Comparison of ENCODE assay signal across 11 cellular contexts in genomic region chr1:24963099-24963872, GRCh38. TPM values are rescaled to one million over a fixed set of nuclear protein-coding genes. Genes with fewer than 3 reads are reported as not detected.
DNase-seq lines count a peak whose midpoint lies in the region; ATAC-seq and TF ChIP-seq lines count a peak whose summit lies in the region.
"Had no signal": no experiment of that assay in that cellular context is flagged by ENCODE, and none has a peak within 500 bp of the region (broad histone marks: within the 10 kb centered on the region; RNA-seq: fewer than 3 reads in every experiment).

No MANE protein-coding gene starts in this region.

- H3K27me3 ChIP-seq in psoas muscle (ENCODE audit: insufficient read depth in 3 of 3, low read length in 2 of 3) (peaks cover 0 to 28% (median 5%) of the 10 kb centered on the region in 3 donors), SJCRH30 (peaks cover 38% of the 10 kb centered on the region)

- TF ChIP-seq CTCF in GM10266 (IDR thresholded peaks at IDR 0.05; ENCODE audit: control insufficient read depth, insufficient read depth, low read depth, missing control alignments) (peak; percentile 49), HEK293 (tag by site-specific recombination; IDR thresholded peaks at IDR 0.05) (no peak), mucosa of descending colon (IDR thresholded peaks at IDR 0.05) (no peak), psoas muscle (IDR thresholded peaks at IDR 0.05) (no peak)

- H3K4me3 ChIP-seq in HEK293 (ENCODE audit: low read depth, low read length) (no peak overlapping the region), mucosa of descending colon (no peak overlapping the region), psoas muscle (no peak overlapping the region), SJCRH30 (no peak overlapping the region)
- H3K4me3 ChIP-seq: tibial artery had no signal

- ATAC-seq in mucosa of descending colon, result peak; percentile 42
- no peak for ATAC-seq in psoas muscle
- ATAC-seq: Right ventricle myocardium inferior had no signal

- WGBS in psoas muscle, 3 donors, result 59 to 66% (median 66%) methylated on average over 9 of the region's 9 CpGs

- H3K27ac ChIP-seq in HEK293 (ENCODE audit: extremely low read depth, low read depth, low read length) (no peak overlapping the region), psoas muscle (no peak overlapping the region), SJCRH30 (no peak overlapping the region)
- H3K27ac ChIP-seq: tibial artery had no signal

- no peaks in the 10 kb centered on the region for H3K4me1 ChIP-seq in HEK293 (ENCODE audit: control insufficient read depth, insufficient read depth, low read length)
- no peaks in the 10 kb centered on the region for H3K4me1 ChIP-seq in mucosa of descending colon (ENCODE audit: low read depth)
- no peaks in the 10 kb centered on the region for H3K4me1 ChIP-seq in psoas muscle
- no peaks in the 10 kb centered on the region for H3K4me1 ChIP-seq in SJCRH30
- H3K4me1 ChIP-seq: tibial artery had no signal

- H3K36me3 ChIP-seq in HEK293 (ENCODE audit: control insufficient read depth in 2 of 2, insufficient read depth in 1 of 2, low read length in 2 of 2) (no peaks in the 10 kb centered on the region), mucosa of descending colon (ENCODE audit: low read depth) (no peaks in the 10 kb centered on the region), psoas muscle (ENCODE audit: insufficient read depth in 1 of 2, low read depth in 1 of 2) (no peaks in the 10 kb centered on the region), SJCRH30 (no peaks in the 10 kb centered on the region)
- H3K36me3 ChIP-seq: tibial artery had no signal

- CTCF ChIA-PET in HEK293 (lab: Yijun Ruan, JAX), result interaction anchor here (0.5 to 1.5 kb wide), 3 partner anchors 72 to 1424 kb away, joined by 3 to 7 read pairs (median 4); no protein-coding TSS in a partner anchor

- intact Hi-C loops in mucosa of descending colon (cut with DNase I, micrococcal nuclease) (no loop called here), psoas muscle (cut with DNase I) (no loop called here)

- DNase-seq in GM10266 (ENCODE audit: extremely low spot score), result no peak
- peak; percentile 65 for DNase-seq in activated T-cell treated with anti-CD3 and anti-CD28 coated beads, Interleukin-2, amount 50 U/mL, for 1 hour
- peak in 2 of 3 donors; percentile 32 to 49 for DNase-seq in mucosa of descending colon
- no peak for DNase-seq in SKM-1 (lab: John Stamatoyannopoulos, UW; ENCODE audit: unreplicated experiment)
- DNase-seq in psoas muscle, result no peak
- DNase-seq in SJCRH30, result no peak
- DNase-seq in hepatic stellate cell (ENCODE audit: low spot score), result no peak
- DNase-seq: NCI-H1048, tibial artery had no signal

- no peaks in the 10 kb centered on the region for H3K9me3 ChIP-seq in HEK293 (ENCODE audit: control insufficient read depth, insufficient read depth, low read depth, low read length)
- H3K9me3 ChIP-seq in mucosa of descending colon, result no peaks in the 10 kb centered on the region
- H3K9me3 ChIP-seq in psoas muscle, result no peaks in the 10 kb centered on the region
- H3K9me3 ChIP-seq in SJCRH30 (replicated peaks), result no peaks in the 10 kb centered on the region
- H3K9me3 ChIP-seq: tibial artery had no signal

- POLR2A ChIA-PET in HEK293 (lab: Yijun Ruan, JAX), result no interaction called here

TF ChIP-seq in HEK293, 187 proteins besides CTCF, POLR2A, EP300 and RAD21:
- peak; percentile 33; the same call in 1 of the 2 replicates for TF ChIP-seq ZIC2 (tag by site-specific recombination; IDR thresholded peaks at IDR 0.05)
- no peak for TF ChIP-seq BCL6B (tag by site-specific recombination; IDR thresholded peaks at IDR 0.05)
- TF ChIP-seq, protein P1, sequence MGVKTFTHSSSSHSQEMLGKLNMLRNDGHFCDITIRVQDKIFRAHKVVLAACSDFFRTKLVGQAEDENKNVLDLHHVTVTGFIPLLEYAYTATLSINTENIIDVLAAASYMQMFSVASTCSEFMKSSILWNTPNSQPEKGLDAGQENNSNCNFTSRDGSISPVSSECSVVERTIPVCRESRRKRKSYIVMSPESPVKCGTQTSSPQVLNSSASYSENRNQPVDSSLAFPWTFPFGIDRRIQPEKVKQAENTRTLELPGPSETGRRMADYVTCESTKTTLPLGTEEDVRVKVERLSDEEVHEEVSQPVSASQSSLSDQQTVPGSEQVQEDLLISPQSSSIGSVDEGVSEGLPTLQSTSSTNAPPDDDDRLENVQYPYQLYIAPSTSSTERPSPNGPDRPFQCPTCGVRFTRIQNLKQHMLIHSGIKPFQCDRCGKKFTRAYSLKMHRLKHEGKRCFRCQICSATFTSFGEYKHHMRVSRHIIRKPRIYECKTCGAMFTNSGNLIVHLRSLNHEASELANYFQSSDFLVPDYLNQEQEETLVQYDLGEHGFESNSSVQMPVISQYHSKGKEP (tag by site-specific recombination; IDR thresholded peaks at IDR 0.05), result no peak
- peak; percentile 59 for TF ChIP-seq GLIS1 (tag by site-specific recombination; IDR thresholded peaks at IDR 0.05)
- no peak for TF ChIP-seq SCRT2 (tag by site-specific recombination; IDR thresholded peaks at IDR 0.05)
- TF ChIP-seq ZNF660 (tag by site-specific recombination; IDR thresholded peaks at IDR 0.05), result no peak
- no peak for TF ChIP-seq ZNF366 (tag by site-specific recombination; conservative IDR thresholded peaks at IDR 0.05)
- TF ChIP-seq ZBTB7A (tag by site-specific recombination; IDR thresholded peaks at IDR 0.05; ENCODE audit: low read depth), result no peak
- no peak for TF ChIP-seq MYNN (tag by site-specific recombination; IDR thresholded peaks at IDR 0.05; ENCODE audit: borderline replicate concordance)

RNA-seq across cellular contexts. Expression of gene RUNX3, which starts 33.2 kb away (rescaled TPM):
- total RNA-seq in mucosa of descending colon (1 to 10 TPM; 3.2 to 6.1 (median 5.0) TPM), psoas muscle (under 1 TPM; 0.28 to 0.59 (median 0.58) TPM)
- under 1 TPM; 0.16 to 0.20 (median 0.18) TPM for polyA plus RNA-seq in psoas muscle
- total RNA-seq in SJCRH30 (2014; rRNA removed; shearing (Covaris generic)), result 0.02 TPM in 1 of 2 replicates, not detected in the other

Comparison
In these comparisons a context has a peak if more than half of its experiments do, and no peak if none do; other contexts are left out.
1. DNase-seq: peak in activated T-cell treated with anti-CD3 and anti-CD28 coated beads, Interleukin-2, amount 50 U/mL, for 1 hour (single experiment) and mucosa of descending colon (2 of 3); none in GM10266 (single experiment), SKM-1 (single experiment), psoas muscle (0 of 2), SJCRH30 (0 of 2) and hepatic stellate cell (single experiment).